In genomic region chr10:100327701-100328009, GRCh38 we compare ENCODE assay signal across 1 cellular context.
TF ChIP-seq lines count a peak whose summit lies in the region.

No MANE protein-coding gene starts in this region.

TF ChIP-seq in Ishikawa, 13 proteins besides CTCF, POLR2A, EP300 and RAD21 (continued from another document):
- no peak for TF ChIP-seq ZBTB7A (IDR thresholded peaks at IDR 0.05; ENCODE audit: low read depth)
- no peak for TF ChIP-seq EGR1 (IDR thresholded peaks at IDR 0.05)
